Comparison of ENCODE assay signal across 8 cellular contexts in the genomic region with DNA sequence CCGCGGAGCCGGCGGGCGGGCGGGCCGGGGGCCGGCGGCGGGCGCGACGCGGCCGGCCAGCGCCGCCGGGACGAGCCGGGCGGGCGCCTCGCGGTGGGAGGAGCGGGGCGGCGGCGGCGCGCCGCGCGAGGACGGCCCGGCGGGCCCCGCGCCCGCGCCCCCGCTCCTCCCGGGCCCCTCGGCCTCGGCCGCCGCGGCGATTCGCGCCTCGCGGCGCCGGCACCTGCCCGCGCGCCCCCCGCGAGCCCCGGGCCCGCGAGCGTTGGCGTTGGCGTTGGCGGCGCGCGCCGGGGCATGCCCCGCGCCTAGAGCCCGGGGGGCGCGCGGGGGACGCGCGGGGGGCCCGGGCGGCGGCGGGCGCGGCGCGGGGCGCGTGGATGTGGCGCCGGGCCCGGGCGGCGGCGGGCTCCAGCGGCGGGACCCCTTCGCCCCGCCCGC. TPM values are rescaled to one million over a fixed set of nuclear protein-coding genes. Genes with fewer than 3 reads are reported as not detected.
DNase-seq lines count a peak whose midpoint lies in the region; ATAC-seq and TF ChIP-seq lines count a peak whose summit lies in the region.

SKI (plus strand) TSS at position 163 of the 438 bp plus-strand sequence. CDS start 448 bp downstream, outside the sequence.

- no peaks in the 10 kb centered on the region for H3K9me2 ChIP-seq in PC-9 (ENCODE audit: insufficient read depth)

- no peaks in the 10 kb centered on the region for H3K27me3 ChIP-seq in CD4-positive, alpha-beta memory T cell (ENCODE audit: insufficient read depth, low read length)
- H3K27me3 ChIP-seq in PC-9 (ENCODE audit: insufficient read depth, low read depth), result no peaks in the 10 kb centered on the region

- H3K4me3 Mint-ChIP-seq in CD4-positive, alpha-beta memory T cell, result peak within 1 kb of the TSS; percentile 94 to 100 (median 98)
- peak within 1 kb of the TSS; percentile 97 for H3K4me3 Mint-ChIP-seq in neural crest cell

- intact Hi-C loops in CD4-positive, alpha-beta memory T cell (cut with micrococcal nuclease), result no loop called here
- intact Hi-C loops in PC-9 (cut with micrococcal nuclease; ENCODE audit: unreplicated experiment), result loop anchor here (5.0 kb wide), 1 partner anchor 84 kb away; no protein-coding TSS in a partner anchor

- peaks cover 10 to 33% (median 21%) of the 10 kb centered on the region in 4 donors for H3K4me1 Mint-ChIP-seq in CD4-positive, alpha-beta memory T cell
- H3K4me1 Mint-ChIP-seq in neural crest cell, result peaks cover 39% of the 10 kb centered on the region

- H3K4me3 ChIP-seq in CD4-positive, alpha-beta memory T cell (ENCODE audit: low read length in 2 of 2), result peak within 1 kb of the TSS; percentile 90 to 97
- H3K4me3 ChIP-seq in PC-9, result peak within 1 kb of the TSS; percentile 93

- H3K4me2 ChIP-seq in PC-9, result peak within 1 kb of the TSS; percentile 99

- peaks cover 47% of the 10 kb centered on the region for H3K79me2 ChIP-seq in PC-9 (ENCODE audit: low read depth)

- no peaks in the 10 kb centered on the region for H3K36me3 ChIP-seq in CD4-positive, alpha-beta memory T cell (ENCODE audit: insufficient read depth, low read length)
- H3K36me3 ChIP-seq in PC-9 (ENCODE audit: low read depth), result no peaks in the 10 kb centered on the region

- peaks cover 0 to 4% of the 10 kb centered on the region in 2 donors for H3K27me3 Mint-ChIP-seq in CD4-positive, alpha-beta memory T cell
- no peaks in the 10 kb centered on the region for H3K27me3 Mint-ChIP-seq in neural crest cell (ENCODE audit: low read depth)

- peaks cover 26% of the 10 kb centered on the region for H3K4me1 ChIP-seq in CD4-positive, alpha-beta memory T cell (ENCODE audit: insufficient read depth, low read length)
- peaks cover 19% of the 10 kb centered on the region for H3K4me1 ChIP-seq in PC-9 (replicated peaks; ENCODE audit: insufficient read depth)

- CTCF ChIA-PET in CD4-positive, alpha-beta memory T cell (lab: Charles Lee; ENCODE audit: partially characterized antibody), result interaction anchor here (1.4 to 1.6 kb wide), 3 partner anchors 13 to 33 kb away, joined by 3 to 14 read pairs (median 4); partner anchors contain the start of gene FAAP20
- CTCF ChIA-PET in PC-9 (lab: Charles Lee), result interaction anchor here (0.6 kb wide), 1 partner anchor 29 kb away, joined by 4 read pairs; no protein-coding TSS in a partner anchor

- TF ChIP-seq CTCF in PC-9 (conservative IDR thresholded peaks at IDR 0.05) (no peak), neural crest cell (conservative IDR thresholded peaks at IDR 0.05) (no peak)

- H3F3A ChIP-seq in PC-9 (ENCODE audit: insufficient read depth, low read depth), result peaks cover 3% of the 10 kb centered on the region; the same call in 1 of the 2 replicates

- peaks cover 44% of the 10 kb centered on the region for H4K20me1 ChIP-seq in PC-9 (ENCODE audit: insufficient read depth)

- H3K27ac Mint-ChIP-seq in CD4-positive, alpha-beta memory T cell, result peak within 1 kb of the TSS; percentile 98 to 100 (median 99)
- peak within 1 kb of the TSS; percentile 93 for H3K27ac Mint-ChIP-seq in neural crest cell (ENCODE audit: unreplicated experiment)

- H3K27ac ChIP-seq in CD4-positive, alpha-beta memory T cell (ENCODE audit: low read depth, low read length), result peak within 1 kb of the TSS; percentile 84
- H3K27ac ChIP-seq in PC-9, result peak within 1 kb of the TSS; percentile 72

- peak within 1 kb of the TSS; percentile 94; the same call in 1 of the 2 replicates for H2AFZ ChIP-seq in PC-9

- H3K36me3 Mint-ChIP-seq in CD4-positive, alpha-beta memory T cell, result peaks cover 0 to 32% of the 10 kb centered on the region in 2 donors
- H3K36me3 Mint-ChIP-seq in neural crest cell (ENCODE audit: low read depth), result no peaks in the 10 kb centered on the region

- no peak for ATAC-seq in esophagus mucosa
- ATAC-seq in HG03520 (IDR thresholded peaks at IDR 0.05; ENCODE audit: unreplicated experiment), result no peak

- no peak for DNase-seq in CD4-positive, alpha-beta memory T cell
- DNase-seq in PC-9 (no peak), neural crest cell (ENCODE audit: low read depth, low spot score) (no peak), anterior cingulate cortex (lab: John Stamatoyannopoulos, UW) (no peak), SKM-1 (lab: John Stamatoyannopoulos, UW; ENCODE audit: unreplicated experiment) (no peak), HuH-7.5 (ENCODE audit: low spot score) (no peak)

- H3K9me3 Mint-ChIP-seq in CD4-positive, alpha-beta memory T cell, result peaks cover 0 to 3% (median 0%) of the 10 kb centered on the region in 8 donors
- H3K9me3 Mint-ChIP-seq in neural crest cell, result no peaks in the 10 kb centered on the region

- no TSS peak for BruUV-seq in PC-9 (replicated peaks; lab: Mats Ljungman, UMichigan)

- no peaks in the 10 kb centered on the region for H3K9me3 ChIP-seq in CD4-positive, alpha-beta memory T cell (ENCODE audit: control insufficient read depth in 1 of 2, low read length in 2 of 2)
- H3K9me3 ChIP-seq in PC-9 (ENCODE audit: insufficient read depth, low read depth), result no peaks in the 10 kb centered on the region

- POLR2A ChIA-PET in CD4-positive, alpha-beta memory T cell (lab: Charles Lee; ENCODE audit: partially characterized antibody), result interaction anchor here (0.9 to 16.3 kb wide), 12 partner anchors 11 to 333 kb away, joined by 3 to 454 read pairs (median 61); partner anchors contain the start of gene FAAP20
- POLR2A ChIA-PET in PC-9 (lab: Charles Lee; ENCODE audit: unreplicated experiment), result interaction anchor here (0.6 to 1.0 kb wide), 3 partner anchors 20 to 432 kb away, joined by 3 to 9 read pairs (median 3); no protein-coding TSS in a partner anchor

RNA-seq across cellular contexts. Expression of gene SKI, which starts in this region (rescaled TPM):
- 100 to 1,000 TPM in 1 of 2 experiments, 10 to 100 TPM in 1; 96.1 to 104 TPM for total RNA-seq in CD4-positive, alpha-beta memory T cell
- under 1 TPM; 0.08 to 0.86 TPM for polyA plus RNA-seq in CD4-positive, alpha-beta memory T cell
- total RNA-seq in PC-9 (2021) (36.2 and 39.1 TPM in 2 replicates), esophagus mucosa (21.6 TPM), neural crest cell (58.9 and 62.0 TPM in 2 replicates)
